In the genomic region with DNA sequence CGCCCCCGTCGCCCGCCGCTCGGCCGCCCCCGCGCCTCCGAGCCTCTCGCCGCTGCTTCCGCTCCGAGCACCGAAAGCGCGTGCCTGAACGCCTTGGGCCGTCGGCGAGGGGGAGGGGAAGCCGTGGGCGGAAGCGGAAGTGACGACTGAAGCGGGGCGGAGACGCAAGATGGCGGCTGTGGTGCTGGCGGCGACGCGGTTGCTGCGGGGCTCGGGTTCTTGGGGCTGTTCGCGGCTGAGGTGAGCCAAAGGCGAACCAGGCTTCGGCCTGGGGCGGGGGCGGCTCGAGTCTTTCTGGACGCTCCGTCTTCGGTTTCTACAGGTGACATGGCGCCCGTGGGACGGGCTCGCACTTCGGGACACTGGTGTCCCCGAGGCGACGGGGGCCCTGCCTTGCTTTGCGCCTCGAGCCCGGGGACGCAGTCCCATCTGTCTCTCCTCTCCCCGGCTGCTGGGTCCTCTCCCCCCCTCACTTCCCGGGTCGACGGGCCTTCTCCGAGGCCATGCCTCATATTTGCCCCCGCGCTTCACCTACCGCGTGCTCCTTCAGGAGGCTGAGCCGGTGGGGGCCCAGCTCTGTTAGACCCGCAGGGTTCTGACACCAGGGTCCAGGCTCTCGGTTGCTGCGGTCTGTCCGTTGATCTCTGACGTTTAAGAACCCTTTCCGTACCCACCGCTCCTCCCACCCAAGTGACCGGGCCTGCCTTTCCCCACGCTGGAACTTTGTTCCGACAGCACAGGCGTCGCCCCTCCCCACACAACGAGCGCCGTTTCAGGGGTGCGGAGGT, we compare ENCODE assay signal across 8 cellular contexts. TPM values are rescaled to one million over a fixed set of nuclear protein-coding genes. Genes with fewer than 3 reads are reported as not detected.
DNase-seq lines count a peak whose midpoint lies in the region; ATAC-seq and TF ChIP-seq lines count a peak whose summit lies in the region.

A gene with protein sequence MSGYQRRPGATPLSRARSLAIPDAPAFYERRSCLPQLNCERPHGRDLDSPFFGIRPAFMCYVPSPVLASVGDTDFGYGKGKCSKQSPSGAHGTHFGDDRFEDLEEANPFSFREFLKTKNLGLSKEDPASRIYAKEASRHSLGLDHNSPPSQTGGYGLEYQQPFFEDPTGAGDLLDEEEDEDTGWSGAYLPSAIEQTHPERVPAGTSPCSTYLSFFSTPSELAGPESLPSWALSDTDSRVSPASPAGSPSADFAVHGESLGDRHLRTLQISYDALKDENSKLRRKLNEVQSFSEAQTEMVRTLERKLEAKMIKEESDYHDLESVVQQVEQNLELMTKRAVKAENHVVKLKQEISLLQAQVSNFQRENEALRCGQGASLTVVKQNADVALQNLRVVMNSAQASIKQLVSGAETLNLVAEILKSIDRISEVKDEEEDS (minus strand): TSS at position 115 of the 788 bp plus-strand sequence. CDS start 217 bp downstream, outside the sequence.
A gene with protein sequence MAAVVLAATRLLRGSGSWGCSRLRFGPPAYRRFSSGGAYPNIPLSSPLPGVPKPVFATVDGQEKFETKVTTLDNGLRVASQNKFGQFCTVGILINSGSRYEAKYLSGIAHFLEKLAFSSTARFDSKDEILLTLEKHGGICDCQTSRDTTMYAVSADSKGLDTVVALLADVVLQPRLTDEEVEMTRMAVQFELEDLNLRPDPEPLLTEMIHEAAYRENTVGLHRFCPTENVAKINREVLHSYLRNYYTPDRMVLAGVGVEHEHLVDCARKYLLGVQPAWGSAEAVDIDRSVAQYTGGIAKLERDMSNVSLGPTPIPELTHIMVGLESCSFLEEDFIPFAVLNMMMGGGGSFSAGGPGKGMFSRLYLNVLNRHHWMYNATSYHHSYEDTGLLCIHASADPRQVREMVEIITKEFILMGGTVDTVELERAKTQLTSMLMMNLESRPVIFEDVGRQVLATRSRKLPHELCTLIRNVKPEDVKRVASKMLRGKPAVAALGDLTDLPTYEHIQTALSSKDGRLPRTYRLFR (plus strand): TSS at position 159 of the 788 bp plus-strand sequence. CDS start 11 bp downstream, at position 170.

- peaks cover 40% of the 10 kb centered on the region for H3K36me3 Mint-ChIP-seq in T-helper 2 cell treated with Interferon-gamma antibody and Interleukin-4, amounts not matched to agents 5 μg/mL and 100 μg/mL, for 36 hours (ENCODE audit: low read depth)

- in situ Hi-C loops in GM13977 (cut with MboI; ENCODE audit: low pct_unique_long_range_greater_than_20kb, low sequenced_read_pairs, unreplicated experiment) = no loop called here

- no peaks in the 10 kb centered on the region for H3K27me3 Mint-ChIP-seq in T-helper 2 cell treated with Interferon-gamma antibody and Interleukin-4, amounts not matched to agents 5 μg/mL and 100 μg/mL, for 36 hours (ENCODE audit: low read depth)

- ATAC-seq in HG02884 (IDR thresholded peaks at IDR 0.05; ENCODE audit: unreplicated experiment) (peak; percentile 72), right cardiac atrium (peak; percentile 89 to 91), psoas muscle (peak; percentile 91 to 97 (median 92))

- H3K4me3 Mint-ChIP-seq in T-helper 2 cell treated with Interferon-gamma antibody and Interleukin-4, amounts not matched to agents 5 μg/mL and 100 μg/mL, for 36 hours = peak within 1 kb of the TSS; percentile 96

- no peak for TF ChIP-seq CTCF in GM13977 (IDR thresholded peaks at IDR 0.05; ENCODE audit: extremely low read depth, insufficient read depth, missing control alignments)
- no peak for TF ChIP-seq CTCF in psoas muscle (IDR thresholded peaks at IDR 0.05)

- peak within 1 kb of the TSS; percentile 76 for H3K27ac ChIP-seq in right cardiac atrium (ENCODE audit: low read length)
- peak within 1 kb of the TSS; percentile 94 for H3K27ac ChIP-seq in psoas muscle

- peak; percentile 99 for DNase-seq in GM13977 (ENCODE audit: low spot score)
- peak; percentile 1 for DNase-seq in NCI-H187 treated with DMSO at 0.1 percent for 48 hours (lab: John Stamatoyannopoulos, UW)
- DNase-seq in T-helper 2 cell treated with Interferon-gamma antibody and Interleukin-4, amounts not matched to agents 5 μg/mL and 100 μg/mL, for 36 hours (ENCODE audit: low spot score) = peak; percentile 95
- DNase-seq in anterior cingulate cortex (lab: John Stamatoyannopoulos, UW) = peak in 57 of 58 donors; percentile 42 to 91 (median 82)
- peak; percentile 92 to 98 (median 97) for DNase-seq in right cardiac atrium
- DNase-seq in psoas muscle = peak; percentile 94 to 96
- DNase-seq in ureter (ENCODE audit: low spot score) = peak; percentile 95

- H3K4me1 ChIP-seq in right cardiac atrium (ENCODE audit: control insufficient read depth, insufficient read depth, low read length) (no peaks in the 10 kb centered on the region), psoas muscle (peaks cover 25% of the 10 kb centered on the region)

- no peaks in the 10 kb centered on the region for H3K27me3 ChIP-seq in right cardiac atrium (ENCODE audit: control insufficient read depth, insufficient read depth)
- no peaks in the 10 kb centered on the region for H3K27me3 ChIP-seq in psoas muscle (ENCODE audit: insufficient read depth in 3 of 3, low read length in 2 of 3)

- WGBS in right cardiac atrium = under 1% methylated on average over 83 of the region's 83 CpGs
- 0% methylated on average over 69 to 83 of the region's 83 CpGs for WGBS in psoas muscle, 3 donors

- H3K4me3 ChIP-seq in right cardiac atrium (ENCODE audit: low read length) = peak within 1 kb of the TSS; percentile 75
- H3K4me3 ChIP-seq in psoas muscle = peak within 1 kb of the TSS; percentile 99

- peaks cover 27% of the 10 kb centered on the region for H3K4me1 Mint-ChIP-seq in T-helper 2 cell treated with Interferon-gamma antibody and Interleukin-4, amounts not matched to agents 5 μg/mL and 100 μg/mL, for 36 hours (ENCODE audit: low read depth)

- no peaks in the 10 kb centered on the region for H3K9me3 Mint-ChIP-seq in T-helper 2 cell treated with Interferon-gamma antibody and Interleukin-4, amounts not matched to agents 5 μg/mL and 100 μg/mL, for 36 hours

- intact Hi-C loops in right cardiac atrium (cut with DNase I) (no loop called here), psoas muscle (cut with DNase I) (loop anchor here (5.0 kb wide), 2 partner anchors 62 to 67 kb away; no protein-coding TSS in a partner anchor)

- peaks cover 0 to 66% of the 10 kb centered on the region in 2 donors for H3K36me3 ChIP-seq in psoas muscle (ENCODE audit: insufficient read depth in 1 of 2, low read depth in 1 of 2)

- H3K9me3 ChIP-seq in right cardiac atrium (ENCODE audit: control insufficient read depth, low read length) (no peaks in the 10 kb centered on the region), psoas muscle (no peaks in the 10 kb centered on the region)

- H3K27ac Mint-ChIP-seq in T-helper 2 cell treated with Interferon-gamma antibody and Interleukin-4, amounts not matched to agents 5 μg/mL and 100 μg/mL, for 36 hours = peak within 1 kb of the TSS; percentile 89

RNA-seq across cellular contexts. Expression of the first gene that starts in this region (rescaled TPM):
- 10 to 100 TPM; 18.2 to 22.9 (median 20.1) TPM for total RNA-seq in right cardiac atrium
- 13.6 TPM for polyA plus RNA-seq in right cardiac atrium
- 10 to 100 TPM; 16.0 to 39.0 (median 32.3) TPM for total RNA-seq in psoas muscle
- polyA plus RNA-seq in psoas muscle = 10 to 100 TPM; 24.6 to 53.0 (median 45.4) TPM
- 50.1 TPM for total RNA-seq in ureter

RNA-seq across cellular contexts. Expression of the second gene that starts in this region (rescaled TPM):
- total RNA-seq in right cardiac atrium (10 to 100 TPM; 50.8 to 58.5 (median 56.8) TPM), psoas muscle (10 to 100 TPM; 52.4 to 68.7 (median 60.6) TPM), ureter (51.2 TPM)
- polyA plus RNA-seq in right cardiac atrium (63.4 TPM), psoas muscle (100 to 1,000 TPM in 1 of 3 donors, 10 to 100 TPM in 2; 42.4 to 116 (median 97.5) TPM)

Comparison
In these comparisons a context has a peak if more than half of its experiments do, and no peak if none do; other contexts are left out.
1. Peak in every context shown above with its lines: DNase-seq, ATAC-seq, H3K4me3 ChIP-seq and H3K27ac ChIP-seq.
2. DNase-seq: peak in every context shown above with its lines; median percentile 99 in GM13977; 97 in right cardiac atrium; 95 in T-helper 2 cell treated with Interferon-gamma antibody and Interleukin-4, amounts not matched to agents 5 μg/mL and 100 μg/mL, for 36 hours; 95 in psoas muscle; 95 in ureter; 82 in anterior cingulate cortex; 1 in NCI-H187 treated with DMSO at 0.1 percent for 48 hours.
3. intact Hi-C loops: an anchor here in psoas muscle (5.0 kb wide); none called in right cardiac atrium.